ENCODE assay signal across 28 cellular contexts in the genomic region with DNA sequence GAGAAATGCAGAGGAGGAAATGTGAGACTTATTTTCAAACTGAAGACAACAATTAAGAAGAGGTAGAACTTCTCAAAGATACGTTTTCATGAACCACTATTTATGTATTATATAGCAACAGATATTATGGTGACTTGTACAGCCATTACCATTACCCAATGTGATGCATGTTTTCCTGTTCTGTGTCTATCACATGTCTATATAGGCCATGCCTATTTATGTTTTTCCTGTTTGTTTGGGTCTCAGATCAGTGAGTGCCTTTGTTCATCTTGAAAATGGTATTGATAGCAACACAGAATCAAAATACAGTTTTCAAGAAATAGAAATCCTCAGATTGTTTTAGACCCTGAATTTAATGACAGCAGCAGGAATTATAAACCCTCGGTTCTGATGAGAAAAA.
"Had no signal": no experiment of that assay in that cellular context is flagged by ENCODE, and none has a peak within 500 bp of the region (broad histone marks: within the 10 kb centered on the region; RNA-seq: fewer than 3 reads in every experiment).

No MANE protein-coding gene starts in this region.

- H3K27me3 ChIP-seq: left lung, neural progenitor cell, neutrophil, right atrium auricular region, right lobe of liver, tibial nerve, uterus had no signal

- DNase-seq: immature natural killer cell; kidney; left colon; left lung; lower lobe of right lung; mesenchymal stem cell; naive B cell; natural killer cell; nephron progenitor cell; occipital lobe; right lobe of liver; stimulated activated CD4-positive, alpha-beta T cell treated with anti-CD3 and anti-CD28 coated beads, Interleukin-1b, Interleukin-23, amount 100 ng/mL, for 48 hours; stimulated activated CD4-positive, alpha-beta T cell treated with anti-CD3 and anti-CD28 coated beads, Interleukin-2, amount 100 ng/mL, for 48 hours; stimulated activated CD4-positive, alpha-beta T cell treated with anti-CD3 and anti-CD28 coated beads, Interleukin-4, amount 100 ng/mL, for 4 hours; stimulated activated CD8-positive, alpha-beta memory T cell treated with anti-CD3 and anti-CD28 coated beads, Interleukin-4, amount 100 ng/mL, for 48 hours; stimulated activated naive CD4-positive, alpha-beta T cell treated with Interleukin-2 at 50 U/mL for 16 hours; stimulated activated naive CD8-positive, alpha-beta T cell treated with anti-CD3 and anti-CD28 coated beads, Interleukin-15, amount 100 ng/mL, for 72 hours; substantia nigra; uterus had no signal

- H3K4me3 ChIP-seq: left lung, lower lobe of right lung, neural progenitor cell, right atrium auricular region, right lobe of liver, smooth muscle cell, tibial nerve, uterus had no signal

- H3K36me3 ChIP-seq: neural progenitor cell, neutrophil, right atrium auricular region, right lobe of liver, tibial nerve, uterus had no signal

- H3K27ac ChIP-seq: left lung, lower lobe of right lung, neural progenitor cell, neutrophil, parathyroid adenoma, right atrium auricular region, right lobe of liver, tibial nerve, uterus had no signal

- H3K4me3 Mint-ChIP-seq: immature natural killer cell; naive B cell; natural killer cell; nephron progenitor cell; neural progenitor cell; stimulated activated memory B cell treated with anti-CD40 and anti-IgM and Interleukin-4, amounts not matched to agents 10 μg/mL and 1 μg/mL and 100 μg/mL, for 72 hours; stimulated activated naive CD8-positive, alpha-beta T cell treated with anti-CD3 and anti-CD28 coated beads, Interleukin-15, amount 100 ng/mL, for 72 hours; type B pancreatic cell had no signal

- H3K27me3 Mint-ChIP-seq: naive B cell; stimulated activated memory B cell treated with anti-CD40 and anti-IgM and Interleukin-4, amounts not matched to agents 10 μg/mL and 1 μg/mL and 100 μg/mL, for 72 hours; stimulated activated naive CD8-positive, alpha-beta T cell treated with anti-CD3 and anti-CD28 coated beads, Interleukin-15, amount 100 ng/mL, for 72 hours; type B pancreatic cell had no signal

- H3K36me3 Mint-ChIP-seq: immature natural killer cell; naive B cell; natural killer cell; stimulated activated memory B cell treated with anti-CD40 and anti-IgM and Interleukin-4, amounts not matched to agents 10 μg/mL and 1 μg/mL and 100 μg/mL, for 72 hours had no signal

- H3K9me3 ChIP-seq: left lung, lower lobe of right lung, neutrophil, right atrium auricular region, right lobe of liver, tibial nerve, uterus had no signal

- H3K4me1 ChIP-seq: left lung, parathyroid adenoma, right atrium auricular region, right lobe of liver, tibial nerve, uterus had no signal

- H3K27ac Mint-ChIP-seq: immature natural killer cell; natural killer cell; neural progenitor cell; stimulated activated memory B cell treated with anti-CD40 and anti-IgM and Interleukin-4, amounts not matched to agents 10 μg/mL and 1 μg/mL and 100 μg/mL, for 72 hours; stimulated activated naive CD8-positive, alpha-beta T cell treated with anti-CD3 and anti-CD28 coated beads, Interleukin-15, amount 100 ng/mL, for 72 hours; type B pancreatic cell had no signal

- H3K9me3 Mint-ChIP-seq: immature natural killer cell; naive B cell; natural killer cell; nephron progenitor cell; neural progenitor cell; stimulated activated memory B cell treated with anti-CD40 and anti-IgM and Interleukin-4, amounts not matched to agents 10 μg/mL and 1 μg/mL and 100 μg/mL, for 72 hours; stimulated activated naive CD8-positive, alpha-beta T cell treated with anti-CD3 and anti-CD28 coated beads, Interleukin-15, amount 100 ng/mL, for 72 hours; type B pancreatic cell had no signal

- H3K4me1 Mint-ChIP-seq: immature natural killer cell; naive B cell; natural killer cell; stimulated activated memory B cell treated with anti-CD40 and anti-IgM and Interleukin-4, amounts not matched to agents 10 μg/mL and 1 μg/mL and 100 μg/mL, for 72 hours; stimulated activated naive CD8-positive, alpha-beta T cell treated with anti-CD3 and anti-CD28 coated beads, Interleukin-15, amount 100 ng/mL, for 72 hours had no signal

- FAIRE-seq: islet of Langerhans, kidney had no signal
